In the genomic region with DNA sequence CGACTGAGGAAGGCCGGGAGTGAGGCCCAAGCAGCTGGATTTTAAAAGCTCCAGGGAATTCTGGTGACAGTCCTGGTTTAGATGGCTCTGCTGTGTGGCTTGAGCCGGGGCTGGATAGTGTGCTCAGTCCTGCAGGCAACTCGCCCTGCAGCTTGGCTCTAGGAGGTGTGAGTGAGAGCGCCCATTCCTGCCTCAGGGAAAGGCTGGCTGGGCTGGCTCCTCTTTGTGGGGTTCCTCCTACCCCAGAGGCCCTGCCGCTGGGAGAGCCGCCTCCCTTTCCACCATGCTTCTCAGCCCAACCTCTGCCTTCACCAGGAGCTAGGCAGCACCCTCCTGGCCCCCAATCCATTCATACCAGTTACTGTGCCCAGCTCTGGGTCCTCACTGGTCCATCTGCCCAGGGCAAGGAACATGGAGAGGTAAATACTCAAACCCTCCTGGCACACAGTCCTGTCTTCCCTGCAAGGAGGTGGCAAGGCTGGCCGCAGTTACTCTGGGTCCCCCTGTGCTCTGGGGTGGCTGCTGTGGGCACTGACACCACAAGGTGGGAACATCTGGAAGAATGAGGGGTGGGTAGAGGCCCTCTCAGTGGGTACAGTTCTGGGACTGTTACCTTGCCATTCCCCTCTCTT, we compare ENCODE assay signal across 26 cellular contexts. TPM values are rescaled to one million over a fixed set of nuclear protein-coding genes. Genes with fewer than 3 reads are reported as not detected.
DNase-seq lines count a peak whose midpoint lies in the region; ATAC-seq and TF ChIP-seq lines count a peak whose summit lies in the region.
"Had no signal": no experiment of that assay in that cellular context is flagged by ENCODE, and none has a peak within 500 bp of the region (broad histone marks: within the 10 kb centered on the region; RNA-seq: fewer than 3 reads in every experiment).

No MANE protein-coding gene starts in this region.

- no peaks in the 10 kb centered on the region for H3K27me3 ChIP-seq in BLaER1 treated with 17β-estradiol and CSF1 and Interleukin-3, amounts not matched to agents 10 nM and 100 nM
- H3K27me3 ChIP-seq in mesenchymal stem cell (ENCODE audit: control insufficient read depth in 1 of 2, insufficient read depth in 1 of 2, low read length in 2 of 2), result no peaks in the 10 kb centered on the region
- H3K27me3 ChIP-seq: colonic mucosa, right atrium auricular region had no signal

- no peak overlapping the region for H2AFZ ChIP-seq in mesenchymal stem cell (ENCODE audit: low read depth, low read length)
- H2AFZ ChIP-seq: GM23338 had no signal

- no peak overlapping the region for H2BK5ac ChIP-seq in mesenchymal stem cell (ENCODE audit: low read depth, low read length, poor library complexity, severe bottlenecking)

- peak overlapping the region; percentile 36 for H4K8ac ChIP-seq in mesenchymal stem cell (ENCODE audit: low read length)

- H3K4me1 ChIP-seq in BLaER1 treated with 17β-estradiol and CSF1 and Interleukin-3, amounts not matched to agents 10 nM and 100 nM, result peaks cover 54 to 98% (median 70%) of the 10 kb centered on the region in 10 experiments
- peaks cover 33% of the 10 kb centered on the region for H3K4me1 ChIP-seq in mesenchymal stem cell (ENCODE audit: control insufficient read depth, insufficient read depth, low read depth, low read length)

- H3K27ac Mint-ChIP-seq in chondrocyte (ENCODE audit: unreplicated experiment), result peak overlapping the region; percentile 68
- peak overlapping the region; percentile 83 for H3K27ac Mint-ChIP-seq in stimulated activated naive B cell treated with anti-CD40 and anti-IgM and Interleukin-4, amounts not matched to agents 10 μg/mL and 1 μg/mL and 100 μg/mL, for 72 hours
- H3K27ac Mint-ChIP-seq: activated CD8-positive, alpha-beta T cell treated with anti-CD3 and anti-CD28 coated beads, Interleukin-2, amount 10 ng/mL, durations not matched to agents 7 days and 5 days; activated naive CD8-positive, alpha-beta T cell treated with anti-CD3 and anti-CD28 coated beads, Interleukin-2, amount 50 U/mL, for 24 hours; B cell; GM23338; type B pancreatic cell had no signal

- ATAC-seq in stimulated activated naive B cell treated with anti-CD40 and anti-IgM and Interleukin-4, amounts not matched to agents 10 μg/mL and 1 μg/mL and 100 μg/mL, for 72 hours (replicated peaks), result no peak
- no peak for ATAC-seq in omental fat pad (ENCODE audit: low FRiP score)
- no peak for ATAC-seq in HG03432 (IDR thresholded peaks at IDR 0.05; ENCODE audit: unreplicated experiment)
- ATAC-seq in HG03439 (IDR thresholded peaks at IDR 0.05; ENCODE audit: unreplicated experiment), result no peak
- ATAC-seq: activated CD8-positive, alpha-beta T cell treated with anti-CD3 and anti-CD28 coated beads, Interleukin-2, amount 10 ng/mL, durations not matched to agents 7 days and 5 days; activated naive CD8-positive, alpha-beta T cell treated with anti-CD3 and anti-CD28 coated beads, Interleukin-2, amount 50 U/mL, for 24 hours; GM23338; stimulated activated naive CD8-positive, alpha-beta T cell treated with anti-CD3 and anti-CD28 coated beads, Interleukin-15, Interleukin-2, amounts not matched to agents 100 U/mL and 50 U/mL, for 24 hours had no signal

- peak overlapping the region; percentile 73 for H4K91ac ChIP-seq in mesenchymal stem cell (ENCODE audit: low read length)

- no peak overlapping the region for H3K4me3 Mint-ChIP-seq in chondrocyte (ENCODE audit: unreplicated experiment)
- no peak overlapping the region for H3K4me3 Mint-ChIP-seq in stimulated activated naive B cell treated with anti-CD40 and anti-IgM and Interleukin-4, amounts not matched to agents 10 μg/mL and 1 μg/mL and 100 μg/mL, for 72 hours
- H3K4me3 Mint-ChIP-seq: activated CD8-positive, alpha-beta T cell treated with anti-CD3 and anti-CD28 coated beads, Interleukin-2, amount 10 ng/mL, durations not matched to agents 7 days and 5 days; activated naive CD8-positive, alpha-beta T cell treated with anti-CD3 and anti-CD28 coated beads, Interleukin-2, amount 50 U/mL, for 24 hours; B cell; GM23338; T-helper 1 cell treated with Interleukin-12 subunit alpha and Interleukin-12 subunit beta and Interleukin-4 antibody, amounts not matched to agents 30 μg/mL and 1 μg/mL, for 36 hours; type B pancreatic cell had no signal

- H3K23ac ChIP-seq in mesenchymal stem cell (ENCODE audit: low read length in 2 of 2), result no peak overlapping the region

- no peaks in the 10 kb centered on the region for H3K27me3 Mint-ChIP-seq in chondrocyte (ENCODE audit: low read depth)
- no peaks in the 10 kb centered on the region for H3K27me3 Mint-ChIP-seq in stimulated activated naive B cell treated with anti-CD40 and anti-IgM and Interleukin-4, amounts not matched to agents 10 μg/mL and 1 μg/mL and 100 μg/mL, for 72 hours
- H3K27me3 Mint-ChIP-seq: activated naive CD8-positive, alpha-beta T cell treated with anti-CD3 and anti-CD28 coated beads, Interleukin-2, amount 50 U/mL, for 24 hours; B cell; type B pancreatic cell had no signal

- TF ChIP-seq CTCF in chondrocyte (IDR thresholded peaks at IDR 0.05) (no peak), omental fat pad (IDR thresholded peaks at IDR 0.05) (no peak)

- peak overlapping the region in 5 of 11 experiments; percentile 2 to 52 (median 35); a peak in 6 of 22 replicates for H3K9ac ChIP-seq in BLaER1 treated with 17β-estradiol and CSF1 and Interleukin-3, amounts not matched to agents 10 nM and 100 nM
- H3K9ac ChIP-seq in mesenchymal stem cell (ENCODE audit: low read length), result peak overlapping the region; percentile 30

- H3K9me3 ChIP-seq in BLaER1 treated with 17β-estradiol and CSF1 and Interleukin-3, amounts not matched to agents 10 nM and 100 nM (replicated peaks in 1 of 11), result no peaks in the 10 kb centered on the region
- no peaks in the 10 kb centered on the region for H3K9me3 ChIP-seq in mesenchymal stem cell (ENCODE audit: control insufficient read depth, low read length)
- H3K9me3 ChIP-seq: colonic mucosa, right atrium auricular region had no signal

- H2AK5ac ChIP-seq in mesenchymal stem cell (ENCODE audit: low read length, severe bottlenecking), result no peak overlapping the region

- no peak overlapping the region for H3K4me3 ChIP-seq in BLaER1 treated with 17β-estradiol and CSF1 and Interleukin-3, amounts not matched to agents 10 nM and 100 nM
- no peak overlapping the region for H3K4me3 ChIP-seq in mesenchymal stem cell (ENCODE audit: insufficient read depth in 1 of 2, low read depth in 1 of 2, low read length in 2 of 2)
- H3K4me3 ChIP-seq: colonic mucosa, GM23338, right atrium auricular region had no signal

- H3K9me3 Mint-ChIP-seq in chondrocyte (ENCODE audit: low read depth), result no peaks in the 10 kb centered on the region
- H3K9me3 Mint-ChIP-seq in stimulated activated naive B cell treated with anti-CD40 and anti-IgM and Interleukin-4, amounts not matched to agents 10 μg/mL and 1 μg/mL and 100 μg/mL, for 72 hours, result no peaks in the 10 kb centered on the region
- H3K9me3 Mint-ChIP-seq: activated naive CD8-positive, alpha-beta T cell treated with anti-CD3 and anti-CD28 coated beads, Interleukin-2, amount 50 U/mL, for 24 hours; GM23338; T-helper 1 cell treated with Interleukin-12 subunit alpha and Interleukin-12 subunit beta and Interleukin-4 antibody, amounts not matched to agents 30 μg/mL and 1 μg/mL, for 36 hours; type B pancreatic cell had no signal

- H3K79me1 ChIP-seq in mesenchymal stem cell (replicated peaks; ENCODE audit: low read length, poor library complexity, severe bottlenecking), result peaks cover 20% of the 10 kb centered on the region

- H3K36me3 ChIP-seq in BLaER1 treated with 17β-estradiol and CSF1 and Interleukin-3, amounts not matched to agents 10 nM and 100 nM, result peaks cover 17 to 98% (median 38%) of the 10 kb centered on the region in 11 experiments; a peak in 21 of 22 replicates
- peaks cover 25 to 51% of the 10 kb centered on the region in 2 experiments for H3K36me3 ChIP-seq in mesenchymal stem cell (ENCODE audit: control insufficient read depth in 1 of 2, insufficient read depth in 2 of 2, low read depth in 1 of 2, low read length in 2 of 2)
- H3K36me3 ChIP-seq: colonic mucosa had no signal

- peak overlapping the region in 7 of 11 experiments; percentile 3 to 99 (median 83); a peak in 10 of 22 replicates for H3K4me2 ChIP-seq in BLaER1 treated with 17β-estradiol and CSF1 and Interleukin-3, amounts not matched to agents 10 nM and 100 nM
- H3K4me2 ChIP-seq in mesenchymal stem cell (ENCODE audit: low read length, poor library complexity, severe bottlenecking), result no peak overlapping the region
- H3K4me2 ChIP-seq: GM23338 had no signal

- peak overlapping the region; percentile 60 for H2BK15ac ChIP-seq in mesenchymal stem cell (ENCODE audit: low read depth, poor library complexity, severe bottlenecking)

- 99% methylated on average over 7 of the region's 8 CpGs for WGBS in mesenchymal stem cell

- DNase-seq in chondrocyte (ENCODE audit: low spot score) (peak; percentile 72), mesenchymal stem cell (no peak), NCI-H1092 (lab: John Stamatoyannopoulos, UW) (no peak), omental fat pad (ENCODE audit: low spot score) (no peak)
- DNase-seq in stimulated activated naive B cell treated with anti-CD40 and anti-IgM and Interleukin-4, amounts not matched to agents 10 μg/mL and 1 μg/mL and 100 μg/mL, for 72 hours, result no peak
- DNase-seq: activated CD8-positive, alpha-beta T cell treated with anti-CD3 and anti-CD28 coated beads, Interleukin-2, amount 10 ng/mL, durations not matched to agents 7 days and 5 days; activated effector memory CD4-positive, alpha-beta T cell treated with Interleukin-2 at 50 U/mL for 16 hours; activated naive CD8-positive, alpha-beta T cell treated with anti-CD3 and anti-CD28 coated beads, Interleukin-2, amount 50 U/mL, for 24 hours; activated T-cell treated with anti-CD3 and anti-CD28 coated beads for 4 hours; colonic mucosa; COR-L47; DND-41; Kasumi-1; NCI-H2029; NCI-H345; NCI-H748 treated with DMSO at 0.1 percent for 48 hours; occipital lobe; stimulated activated naive CD8-positive, alpha-beta T cell treated with anti-CD3 and anti-CD28 coated beads, Interleukin-15, Interleukin-2, amounts not matched to agents 100 U/mL and 50 U/mL, for 24 hours had no signal

- H2BK12ac ChIP-seq in mesenchymal stem cell (ENCODE audit: low read length in 2 of 2), result peak overlapping the region; percentile 59 to 89

- peaks cover 7% of the 10 kb centered on the region for H3K36me3 Mint-ChIP-seq in chondrocyte (ENCODE audit: low read depth)
- H3K36me3 Mint-ChIP-seq in stimulated activated naive B cell treated with anti-CD40 and anti-IgM and Interleukin-4, amounts not matched to agents 10 μg/mL and 1 μg/mL and 100 μg/mL, for 72 hours, result peaks cover 42 to 61% of the 10 kb centered on the region in 2 donors

- peak overlapping the region; percentile 5 to 73 for H3K4ac ChIP-seq in mesenchymal stem cell (ENCODE audit: low read depth in 1 of 2, low read length in 2 of 2)

- peak overlapping the region in 1 of 2 experiments; percentile 55 for H3K14ac ChIP-seq in mesenchymal stem cell (ENCODE audit: low read length in 2 of 2)

- H3K18ac ChIP-seq in mesenchymal stem cell (ENCODE audit: low read depth in 1 of 2, low read length in 2 of 2), result peak overlapping the region; percentile 56 to 69

- peaks cover 0 to 100% (median 0%) of the 10 kb centered on the region in 11 experiments; a peak in 7 of 22 replicates for H4K20me1 ChIP-seq in BLaER1 treated with 17β-estradiol and CSF1 and Interleukin-3, amounts not matched to agents 10 nM and 100 nM

- H3K4me1 Mint-ChIP-seq in chondrocyte (ENCODE audit: low read depth), result peaks cover 80% of the 10 kb centered on the region
- peaks cover 1 to 5% of the 10 kb centered on the region in 2 donors for H3K4me1 Mint-ChIP-seq in stimulated activated naive B cell treated with anti-CD40 and anti-IgM and Interleukin-4, amounts not matched to agents 10 μg/mL and 1 μg/mL and 100 μg/mL, for 72 hours
- H3K4me1 Mint-ChIP-seq: activated naive CD8-positive, alpha-beta T cell treated with anti-CD3 and anti-CD28 coated beads, Interleukin-2, amount 50 U/mL, for 24 hours; B cell had no signal

- peak overlapping the region in 3 of 11 experiments; percentile 17 to 78 (median 32); a peak in 6 of 22 replicates for H3K27ac ChIP-seq in BLaER1 treated with 17β-estradiol and CSF1 and Interleukin-3, amounts not matched to agents 10 nM and 100 nM
- no peak overlapping the region for H3K27ac ChIP-seq in mesenchymal stem cell (ENCODE audit: low read length, poor library complexity, severe bottlenecking)
- H3K27ac ChIP-seq: colonic mucosa, right atrium auricular region had no signal

- H2BK120ac ChIP-seq in mesenchymal stem cell (ENCODE audit: low read depth, low read length), result peak overlapping the region; percentile 36

RNA-seq across cellular contexts. Expression of gene VAC14, which starts 47.1 kb away (rescaled TPM):
- total RNA-seq in chondrocyte (35.6 to 40.3 TPM (median 37.9 TPM) in 3 replicates), omental fat pad (10 to 100 TPM; 24.0 to 44.1 (median 35.0) TPM)
- polyA plus RNA-seq in mesenchymal stem cell (2013, experiment 1 of 2), result 29.9 TPM
- 29.1 TPM for polyA plus RNA-seq in mesenchymal stem cell (2013, experiment 2 of 2)
